In genomic region chr2:129791651-129792050, GRCh38 we compare ENCODE assay signal across 18 cellular contexts.
DNase-seq lines count a peak whose midpoint lies in the region; ATAC-seq and TF ChIP-seq lines count a peak whose summit lies in the region.
"Had no signal": no experiment of that assay in that cellular context is flagged by ENCODE, and none has a peak within 500 bp of the region (broad histone marks: within the 10 kb centered on the region; RNA-seq: fewer than 3 reads in every experiment).

No MANE protein-coding gene starts in this region.

- no peak for ATAC-seq in Right ventricle myocardium inferior
- ATAC-seq in GM19455 (IDR thresholded peaks at IDR 0.05; ENCODE audit: unreplicated experiment), result no peak
- ATAC-seq: CD8-positive, alpha-beta T cell had no signal

- H3K4me3 ChIP-seq in esophagus muscularis mucosa, result no peak overlapping the region
- H3K4me3 ChIP-seq in SJCRH30, result no peak overlapping the region
- H3K4me3 ChIP-seq: BLaER1 had no signal

- H3K27me3 ChIP-seq in esophagus muscularis mucosa (peaks cover 0 to 16% (median 0%) of the 10 kb centered on the region in 4 donors), SJCRH30 (no peaks in the 10 kb centered on the region)
- H3K27me3 ChIP-seq: BLaER1 had no signal

- H3K27me3 Mint-ChIP-seq in nephron (ENCODE audit: low read depth), result peaks cover 17% of the 10 kb centered on the region
- H3K27me3 Mint-ChIP-seq: CD4-positive, CD25-positive, alpha-beta regulatory T cell had no signal

- no peak for TF ChIP-seq POLR2A in esophagus muscularis mucosa (IDR thresholded peaks at IDR 0.05; ENCODE audit: low read depth)

- H3K27ac Mint-ChIP-seq in nephron, result peak overlapping the region; percentile 20 to 80 (median 65)
- H3K27ac Mint-ChIP-seq: B cell; CD4-positive, CD25-positive, alpha-beta regulatory T cell; CD8-positive, alpha-beta T cell had no signal

- H3K27ac ChIP-seq in esophagus muscularis mucosa (replicated peaks in 1 of 4), result no peak overlapping the region
- H3K27ac ChIP-seq in SJCRH30, result no peak overlapping the region
- H3K27ac ChIP-seq: 22Rv1, BLaER1, C4-2B had no signal

- peaks cover 32% of the 10 kb centered on the region for H3K4me1 Mint-ChIP-seq in nephron
- H3K4me1 Mint-ChIP-seq: B cell; CD4-positive, CD25-positive, alpha-beta regulatory T cell had no signal

- intact Hi-C loops in cardiac septum (cut with DNase I) (no loop called here), Right ventricle myocardium inferior (cut with DNase I) (no loop called here), esophagus muscularis mucosa (cut with DNase I) (no loop called here)

- no peak for TF ChIP-seq EP300 in esophagus muscularis mucosa (IDR thresholded peaks at IDR 0.05)

- no peak for TF ChIP-seq CTCF in esophagus muscularis mucosa (IDR thresholded peaks at IDR 0.05)
- TF ChIP-seq CTCF in nephron (IDR thresholded peaks at IDR 0.05; ENCODE audit: unreplicated experiment in 3 of 3), result no peak

- no peaks in the 10 kb centered on the region for H3K4me1 ChIP-seq in esophagus muscularis mucosa
- no peaks in the 10 kb centered on the region for H3K4me1 ChIP-seq in SJCRH30
- H3K4me1 ChIP-seq: BLaER1, Caco-2 had no signal

- WGBS in esophagus muscularis mucosa, result 96% methylated on average over 11 of the region's 11 CpGs

- DNase-seq in cardiac septum (ENCODE audit: low spot score), result peak; percentile 56
- no peak for DNase-seq in Right ventricle myocardium inferior (ENCODE audit: missing footprints)
- DNase-seq in esophagus muscularis mucosa (ENCODE audit: extremely low spot score), result peak; percentile 79
- DNase-seq in SJCRH30, result no peak
- DNase-seq in NCI-H2227 (lab: John Stamatoyannopoulos, UW; ENCODE audit: unreplicated experiment), result no peak
- DNase-seq: Caco-2; CD4-positive, CD25-positive, alpha-beta regulatory T cell; DMS153; DND-41; GOT3; HCEC 1CT had no signal

- H3K36me3 Mint-ChIP-seq in nephron (ENCODE audit: low read depth), result no peaks in the 10 kb centered on the region
- H3K36me3 Mint-ChIP-seq: CD4-positive, CD25-positive, alpha-beta regulatory T cell; CD8-positive, alpha-beta T cell had no signal

- no peaks in the 10 kb centered on the region for H3K36me3 ChIP-seq in esophagus muscularis mucosa
- no peaks in the 10 kb centered on the region for H3K36me3 ChIP-seq in SJCRH30
- H3K36me3 ChIP-seq: BLaER1 had no signal

- no peaks in the 10 kb centered on the region for H3K9me3 Mint-ChIP-seq in nephron
- H3K9me3 Mint-ChIP-seq: CD8-positive, alpha-beta T cell had no signal

- H3K9me3 ChIP-seq in esophagus muscularis mucosa (no peaks in the 10 kb centered on the region), SJCRH30 (replicated peaks) (no peaks in the 10 kb centered on the region)
- H3K9me3 ChIP-seq: BLaER1, Caco-2 had no signal

- H3K4me3 Mint-ChIP-seq in nephron, result no peak overlapping the region
- H3K4me3 Mint-ChIP-seq: B cell; CD4-positive, CD25-positive, alpha-beta regulatory T cell; CD8-positive, alpha-beta T cell had no signal

Comparison
In these comparisons a context has a peak if more than half of its experiments do, and no peak if none do; other contexts are left out.
1. DNase-seq: peak in cardiac septum (single experiment) and esophagus muscularis mucosa (single experiment); none in Right ventricle myocardium inferior (single experiment), SJCRH30 (0 of 2) and NCI-H2227 (single experiment).